34 cellular contexts compared by ENCODE assay signal in genomic region chr5:126410623-126411022, GRCh38. TPM values are rescaled to one million over a fixed set of nuclear protein-coding genes. Genes with fewer than 3 reads are reported as not detected.
"Had no signal": no experiment of that assay in that cellular context is flagged by ENCODE, and none has a peak within 500 bp of the region (broad histone marks: within the 10 kb centered on the region; RNA-seq: fewer than 3 reads in every experiment).

No MANE protein-coding gene starts in this region.

- H3K4me3 Mint-ChIP-seq: activated CD4-positive, alpha-beta memory T cell treated with anti-CD3 and anti-CD28 coated beads, Interleukin-2, amount 10 ng/mL, durations not matched to agents 7 days and 5 days; activated CD8-positive, alpha-beta memory T cell treated with anti-CD3 and anti-CD28 coated beads, Interleukin-2, amount 10 ng/mL, durations not matched to agents 7 days and 5 days; activated naive CD4-positive, alpha-beta T cell treated with anti-CD3 and anti-CD28 coated beads, Interleukin-2, amount 10 ng/mL, durations not matched to agents 7 days and 5 days; activated naive CD8-positive, alpha-beta T cell; central memory CD8-positive, alpha-beta T cell had no signal

- H3K9me3 Mint-ChIP-seq: central memory CD8-positive, alpha-beta T cell had no signal

- DNase-seq: activated CD4-positive, alpha-beta memory T cell treated with anti-CD3 and anti-CD28 coated beads, Interleukin-2, amount 10 ng/mL, durations not matched to agents 7 days and 5 days; activated CD4-positive, alpha-beta T cell treated with anti-CD3 and anti-CD28 coated beads for 1 hour; activated CD4-positive, alpha-beta T cell treated with anti-CD3 and anti-CD28 coated beads for 48 hours; activated CD4-positive, CD25-positive, alpha-beta regulatory T cell; activated CD8-positive, alpha-beta memory T cell treated with anti-CD3 and anti-CD28 coated beads for 24 hours; activated CD8-positive, alpha-beta memory T cell treated with anti-CD3 and anti-CD28 coated beads, Interleukin-2, amount 10 ng/mL, durations not matched to agents 7 days and 5 days; activated CD8-positive, alpha-beta memory T cell treated with anti-CD3 and anti-CD28 coated beads, Interleukin-2, amount 50 U/mL, for 48 hours; activated effector memory CD4-positive, alpha-beta T cell treated with Interleukin-2 at 50 U/mL for 16 hours; activated naive CD4-positive, alpha-beta T cell treated with anti-CD3 and anti-CD28 coated beads, Interleukin-2, amount 10 ng/mL, durations not matched to agents 7 days and 5 days; activated T-cell treated with anti-CD3 and anti-CD28 coated beads, Interleukin-2, amount 50 U/mL, for 48 hours; amygdala; NCI-H1048; NCI-H1105 treated with DMSO at 0.1 percent for 48 hours; NCI-H1436; NCI-H1694; NCI-H1930; NCI-H2081 treated with DMSO at 0.1 percent for 48 hours; NCI-H226; NCI-H524 treated with DMSO at 0.1 percent for 48 hours; PC-9; SIG-M5; SW 1271; T-helper 1 cell; T-helper 2 cell; T-helper 9 cell; WERI-Rb-1 had no signal

- H3K36me3 Mint-ChIP-seq: activated CD8-positive, alpha-beta memory T cell treated with anti-CD3 and anti-CD28 coated beads, Interleukin-2, amount 10 ng/mL, durations not matched to agents 7 days and 5 days; activated naive CD4-positive, alpha-beta T cell treated with anti-CD3 and anti-CD28 coated beads, Interleukin-2, amount 10 ng/mL, durations not matched to agents 7 days and 5 days had no signal

- H3K9me3 ChIP-seq: ascending aorta had no signal

- H3K27ac Mint-ChIP-seq: activated CD4-positive, alpha-beta memory T cell treated with anti-CD3 and anti-CD28 coated beads, Interleukin-2, amount 10 ng/mL, durations not matched to agents 7 days and 5 days; activated CD8-positive, alpha-beta memory T cell treated with anti-CD3 and anti-CD28 coated beads, Interleukin-2, amount 10 ng/mL, durations not matched to agents 7 days and 5 days; activated naive CD4-positive, alpha-beta T cell treated with anti-CD3 and anti-CD28 coated beads, Interleukin-2, amount 10 ng/mL, durations not matched to agents 7 days and 5 days; activated naive CD8-positive, alpha-beta T cell had no signal

- H3K4me1 Mint-ChIP-seq: activated CD4-positive, alpha-beta memory T cell treated with anti-CD3 and anti-CD28 coated beads, Interleukin-2, amount 10 ng/mL, durations not matched to agents 7 days and 5 days; activated CD8-positive, alpha-beta memory T cell treated with anti-CD3 and anti-CD28 coated beads, Interleukin-2, amount 10 ng/mL, durations not matched to agents 7 days and 5 days; central memory CD8-positive, alpha-beta T cell had no signal

- ATAC-seq: activated CD8-positive, alpha-beta memory T cell treated with anti-CD3 and anti-CD28 coated beads, Interleukin-2, amount 10 ng/mL, durations not matched to agents 7 days and 5 days; Right ventricle myocardium inferior had no signal

- H3K36me3 ChIP-seq: ascending aorta, cardiac muscle cell, WERI-Rb-1 had no signal

- H3K4me3 ChIP-seq: ascending aorta, cardiac muscle cell, PC-9 had no signal

- H3K27me3 ChIP-seq: ascending aorta, cardiac muscle cell had no signal

- H3K27ac ChIP-seq: ascending aorta, cardiac muscle cell, PC-9, RWPE1, WERI-Rb-1 had no signal

RNA-seq across cellular contexts. Expression of gene GRAMD2B, which starts 12.6 kb away (rescaled TPM):
- total RNA-seq: NCI-H460, OCI-LY7 had no signal
